Comparison of ENCODE assay signal across 1 cellular context in genomic region chr1:85833165-85833564, GRCh38.
TF ChIP-seq lines count a peak whose summit lies in the region.
"Not testable (repeated sequence)": the region's sequence is repeated elsewhere in the genome, so short reads cannot be mapped to it uniquely, and the experiment has no call there.

No MANE protein-coding gene starts in this region.

- POLR2A ChIA-PET in HEK293 (lab: Yijun Ruan, JAX) = not testable (repeated sequence)

- not testable (repeated sequence) for H3K4me1 ChIP-seq in HEK293 (ENCODE audit: control insufficient read depth, insufficient read depth, low read length)

- TF ChIP-seq CTCF in HEK293 (tag by site-specific recombination; IDR thresholded peaks at IDR 0.05) = not testable (repeated sequence)

- not testable (repeated sequence) for H3K36me3 ChIP-seq in HEK293 (ENCODE audit: control insufficient read depth in 2 of 2, insufficient read depth in 1 of 2, low read length in 2 of 2)

- CTCF ChIA-PET in HEK293 (lab: Yijun Ruan, JAX) = not testable (repeated sequence)

- H3K27ac ChIP-seq in HEK293 (ENCODE audit: extremely low read depth, low read depth, low read length) = not testable (repeated sequence)

- not testable (repeated sequence) for H3K9me3 ChIP-seq in HEK293 (ENCODE audit: control insufficient read depth, insufficient read depth, low read depth, low read length)

- H3K4me3 ChIP-seq in HEK293 (ENCODE audit: low read depth, low read length) = not testable (repeated sequence)

TF ChIP-seq in HEK293, 187 proteins besides CTCF, POLR2A, EP300 and RAD21:
- TF ChIP-seq SCRT2 (tag by site-specific recombination; IDR thresholded peaks at IDR 0.05) = peak; percentile 80
- peak; percentile 66; the same call in 1 of the 2 replicates for TF ChIP-seq SCRT1 (tag by site-specific recombination; IDR thresholded peaks at IDR 0.05; ENCODE audit: borderline replicate concordance)
